17 cellular contexts compared by ENCODE assay signal in the genomic region with DNA sequence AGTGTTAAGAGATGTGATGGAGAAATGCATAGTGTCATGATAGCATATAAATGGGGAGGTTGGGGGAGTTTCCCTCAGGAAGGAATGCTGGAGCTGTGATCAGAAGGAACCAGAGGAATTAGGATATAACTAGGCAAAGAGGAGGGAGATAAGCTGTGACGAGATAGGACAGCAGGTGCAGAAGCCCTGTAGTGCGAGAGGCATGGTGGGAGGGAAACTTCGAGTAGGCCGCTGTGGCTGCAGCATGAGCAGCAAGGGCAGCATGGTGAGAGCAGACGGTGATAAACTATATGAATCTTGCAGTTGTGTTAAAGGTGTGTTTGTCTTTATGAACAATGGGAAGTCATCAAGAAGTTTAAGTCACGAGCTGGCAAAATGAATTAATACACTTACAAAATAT.
DNase-seq lines count a peak whose midpoint lies in the region; ATAC-seq, FAIRE-seq and TF ChIP-seq lines count a peak whose summit lies in the region.
"Had no signal": no experiment of that assay in that cellular context is flagged by ENCODE, and none has a peak within 500 bp of the region (broad histone marks: within the 10 kb centered on the region; RNA-seq: fewer than 3 reads in every experiment).

No MANE protein-coding gene starts in this region.

- no peak overlapping the region for H2BK15ac ChIP-seq in H1 (ENCODE audit: low read length)
- no peak overlapping the region for H2BK15ac ChIP-seq in mesendoderm (replicated peaks; ENCODE audit: low read depth)

- no peak for ATAC-seq in heart right ventricle
- ATAC-seq in naive thymus-derived CD8-positive, alpha-beta T cell = no peak
- no peak for ATAC-seq in GM21717 (IDR thresholded peaks at IDR 0.05; ENCODE audit: unreplicated experiment)
- ATAC-seq: HepG2 had no signal

- no peak overlapping the region for H3K4me3 ChIP-seq in cardiac muscle cell
- H3K4me3 ChIP-seq in heart right ventricle = no peak overlapping the region
- no peak overlapping the region for H3K4me3 ChIP-seq in H1 (ENCODE audit: extremely low read depth in 1 of 4, insufficient read depth in 2 of 4, low read depth in 3 of 4, low read length in 4 of 4)
- no peak overlapping the region for H3K4me3 ChIP-seq in mesendoderm (ENCODE audit: low read length)
- H3K4me3 ChIP-seq: BLaER1 had no signal

- intact Hi-C loops in heart right ventricle (cut with DNase I) = loop anchor here in 2 of 10 donors (5.0 kb wide), 1 partner anchor 128 kb away; no protein-coding TSS in a partner anchor

- no peak overlapping the region for H3K9ac ChIP-seq in H1 (replicated peaks in 1 of 4; ENCODE audit: extremely low read depth in 1 of 4, low read depth in 3 of 4, low read length in 3 of 4)
- no peak overlapping the region for H3K9ac ChIP-seq in mesendoderm (ENCODE audit: low read length)
- H3K9ac ChIP-seq: BLaER1 had no signal

- H3K23ac ChIP-seq in H1 (ENCODE audit: insufficient read length) (no peak overlapping the region), mesendoderm (ENCODE audit: low read length) (no peak overlapping the region)

- H3K27ac ChIP-seq in cardiac muscle cell (peak overlapping the region; percentile 21), heart right ventricle (no peak overlapping the region), H1 (ENCODE audit: low read depth, low read length) (no peak overlapping the region), mesendoderm (ENCODE audit: low read depth, low read length) (no peak overlapping the region)
- H3K27ac ChIP-seq: BLaER1 had no signal

- no peak overlapping the region for H2BK120ac ChIP-seq in H1 (replicated peaks; ENCODE audit: low read depth, low read length)
- no peak overlapping the region for H2BK120ac ChIP-seq in mesendoderm (ENCODE audit: low read depth, low read length)

- H3K9me3 Mint-ChIP-seq in naive thymus-derived CD8-positive, alpha-beta T cell = no peaks in the 10 kb centered on the region
- H3K9me3 Mint-ChIP-seq: CD8-positive, alpha-beta memory T cell had no signal

- H2AK5ac ChIP-seq in H1 (ENCODE audit: low read depth, low read length) (no peak overlapping the region), mesendoderm (ENCODE audit: low read length) (no peak overlapping the region)

- WGBS in heart right ventricle, 2 donors = 72 to 88% methylated on average over 6 of the region's 6 CpGs
- 87% methylated on average over 6 of the region's 6 CpGs; no CpG with 5 or more reads in 1 of the 2 experiments for WGBS in H1 (ENCODE audit: extremely low coverage in 1 of 2, insufficient coverage in 1 of 2, insufficient read length in 1 of 2, insufficient replicate concordance in 2 of 2, low coverage in 1 of 2, low lambda C conversion rate in 2 of 2, missing lambda C conversion rate in 1 of 2), 2 experiments
- no CpG with 5 or more reads among the region's 6 CpGs for WGBS in mesendoderm (ENCODE audit: extremely low coverage, insufficient coverage, low lambda C conversion rate)

- H2AFZ ChIP-seq in H1 (ENCODE audit: low read length) = no peak overlapping the region

- no peak overlapping the region for H3K56ac ChIP-seq in H1 (replicated peaks; ENCODE audit: insufficient read length, low read depth, low read length)
- H3K56ac ChIP-seq in mesendoderm (ENCODE audit: low read length) = no peak overlapping the region

- no peak for TF ChIP-seq CTCF in cardiac muscle cell (IDR thresholded peaks at IDR 0.05; ENCODE audit: low read depth, low read length)
- TF ChIP-seq CTCF in heart right ventricle (IDR thresholded peaks at IDR 0.05) = no peak
- no peak for TF ChIP-seq CTCF in H1 (IDR thresholded peaks at IDR 0.05; ENCODE audit: control extremely low read depth in 1 of 3, insufficient read depth in 1 of 3, low read depth in 1 of 3, low read length in 3 of 3)

- peaks cover 9% of the 10 kb centered on the region for H3K4me1 ChIP-seq in cardiac muscle cell (ENCODE audit: low read depth)
- peaks cover 0 to 20% (median 5%) of the 10 kb centered on the region in 9 donors for H3K4me1 ChIP-seq in heart right ventricle
- H3K4me1 ChIP-seq in H1 (replicated peaks in 1 of 4; ENCODE audit: control insufficient read depth in 3 of 4, insufficient read depth in 4 of 4, low read length in 3 of 4) = peaks cover 0 to 5% (median 0%) of the 10 kb centered on the region in 4 experiments; a peak in 2 of 7 replicates
- H3K4me1 ChIP-seq in mesendoderm (ENCODE audit: control insufficient read depth, low read depth, low read length) = peaks cover 5% of the 10 kb centered on the region

- no peak for TF ChIP-seq EP300 in H1 (IDR thresholded peaks at IDR 0.05; ENCODE audit: borderline replicate concordance in 1 of 2, low read depth in 2 of 2, low read length in 2 of 2)

- no peak for TF ChIP-seq POLR2A in H1 (IDR thresholded peaks at IDR 0.05; ENCODE audit: control extremely low read depth in 1 of 2, low read depth in 2 of 2, low read length in 2 of 2)

- CTCF ChIA-PET in H1 (lab: Charles Lee; ENCODE audit: partially characterized antibody) = interaction anchor here (0.9 to 1.0 kb wide), 2 partner anchors 9 to 44 kb away, joined by 3 read pairs; no protein-coding TSS in a partner anchor
- CTCF ChIA-PET in HEK293T (lab: Yijun Ruan, JAX) = no interaction called here

- no peaks in the 10 kb centered on the region for H3K79me2 ChIP-seq in H1 (ENCODE audit: control insufficient read depth in 1 of 2, insufficient read depth in 2 of 2, low read length in 2 of 2)
- no peaks in the 10 kb centered on the region for H3K79me2 ChIP-seq in mesendoderm (ENCODE audit: control insufficient read depth, insufficient read depth, low read length)

- H2BK20ac ChIP-seq in H1 (ENCODE audit: low read length) = no peak overlapping the region

- H3K4me3 Mint-ChIP-seq in naive thymus-derived CD8-positive, alpha-beta T cell = no peak overlapping the region
- H3K4me3 Mint-ChIP-seq: CD8-positive, alpha-beta memory T cell; H9; HFFc6 had no signal

- H3K36me3 ChIP-seq in cardiac muscle cell (no peaks in the 10 kb centered on the region), heart right ventricle (peaks cover 0 to 12% (median 0%) of the 10 kb centered on the region in 9 donors), H1 (ENCODE audit: control insufficient read depth in 2 of 4, insufficient read depth in 4 of 4, low read length in 3 of 4) (peaks cover 0 to 21% (median 8%) of the 10 kb centered on the region in 4 experiments; a peak in 3 of 8 replicates), mesendoderm (ENCODE audit: control insufficient read depth, insufficient read depth, low read length) (no peaks in the 10 kb centered on the region)

- no peaks in the 10 kb centered on the region for H3K27me3 Mint-ChIP-seq in naive thymus-derived CD8-positive, alpha-beta T cell

- H4K8ac ChIP-seq in H1 (ENCODE audit: extremely low read depth, insufficient read depth, low read length) (no peak overlapping the region), mesendoderm (ENCODE audit: low read depth, low read length) (no peak overlapping the region)

- H4K5ac ChIP-seq in H1 (ENCODE audit: insufficient read length, low read depth, low read length) (no peak overlapping the region), mesendoderm (ENCODE audit: low read length) (no peak overlapping the region)

- DNase-seq in cardiac muscle cell (ENCODE audit: low read depth in 1 of 2, low spot score in 1 of 2) (no peak), heart right ventricle (no peak), H1 (ENCODE audit: low read depth in 1 of 2, low spot score in 2 of 2) (no peak), mesendoderm (peak; percentile 85), HEK293T (ENCODE audit: extremely low spot score) (no peak)
- no peak for DNase-seq in naive thymus-derived CD8-positive, alpha-beta T cell
- DNase-seq: 8988T; AML-193; Caco-2; CD8-positive, alpha-beta memory T cell; GF-D8; H9; HFFc6 had no signal

- H3K4ac ChIP-seq in H1 (replicated peaks; ENCODE audit: insufficient read length, low read depth, low read length) (no peak overlapping the region), mesendoderm (ENCODE audit: low read depth, low read length) (no peak overlapping the region)

- H2BK12ac ChIP-seq in H1 (ENCODE audit: low read depth, low read length) = no peak overlapping the region

- H3K9me3 ChIP-seq in cardiac muscle cell (ENCODE audit: low read depth) = no peaks in the 10 kb centered on the region
- H3K9me3 ChIP-seq in heart right ventricle = no peaks in the 10 kb centered on the region
- H3K9me3 ChIP-seq in H1 (ENCODE audit: insufficient read depth in 2 of 2, low read depth in 1 of 2, low read length in 1 of 2) = peaks cover 3 to 9% of the 10 kb centered on the region in 2 experiments; a peak in 3 of 4 replicates
- H3K9me3 ChIP-seq: BLaER1, Caco-2 had no signal

- H3K27ac Mint-ChIP-seq in naive thymus-derived CD8-positive, alpha-beta T cell = no peak overlapping the region
- H3K27ac Mint-ChIP-seq: CD8-positive, alpha-beta memory T cell; H9; HFFc6 had no signal

- H3K27me3 ChIP-seq in cardiac muscle cell (no peaks in the 10 kb centered on the region), heart right ventricle (no peaks in the 10 kb centered on the region), H1 (replicated peaks in 1 of 4; ENCODE audit: control insufficient read depth in 3 of 4, extremely low read depth in 1 of 4, insufficient read depth in 3 of 4, low read length in 3 of 4) (peaks cover 0 to 1% (median 0%) of the 10 kb centered on the region in 4 experiments; a peak in 1 of 7 replicates), mesendoderm (ENCODE audit: insufficient read depth, low read length, poor library complexity) (no peaks in the 10 kb centered on the region)
- H3K27me3 ChIP-seq: BLaER1 had no signal

- H3K4me2 ChIP-seq in H1 (ENCODE audit: insufficient read depth in 1 of 2, low read depth in 2 of 2, low read length in 2 of 2) (no peak overlapping the region), mesendoderm (ENCODE audit: low read length) (no peak overlapping the region)
- H3K4me2 ChIP-seq: BLaER1 had no signal

- no peak for TF ChIP-seq RAD21 in H1 (IDR thresholded peaks at IDR 0.05 in 1 of 2, conservative IDR thresholded peaks at IDR 0.05 in 1 of 2; ENCODE audit: low read depth in 2 of 2, low read length in 2 of 2)

- H2BK5ac ChIP-seq in H1 (ENCODE audit: low read depth, low read length) = no peak overlapping the region
- no peak overlapping the region for H2BK5ac ChIP-seq in mesendoderm (ENCODE audit: low read length)

- no peak overlapping the region for H3K14ac ChIP-seq in H1 (ENCODE audit: insufficient read length)

- no peaks in the 10 kb centered on the region for H4K20me1 ChIP-seq in H1 (replicated peaks in 1 of 2; ENCODE audit: control insufficient read depth in 1 of 2, insufficient read depth in 2 of 2, low read length in 2 of 2)
- H4K20me1 ChIP-seq: BLaER1 had no signal

- peaks cover 0 to 7% (median 0%) of the 10 kb centered on the region in 4 donors for H3K4me1 Mint-ChIP-seq in naive thymus-derived CD8-positive, alpha-beta T cell

- H4K91ac ChIP-seq in H1 (replicated peaks; ENCODE audit: insufficient read length, low read length) = no peak overlapping the region

- no peaks in the 10 kb centered on the region for H3K23me2 ChIP-seq in H1 (ENCODE audit: low read depth, low read length)

- peaks cover 0 to 13% (median 0%) of the 10 kb centered on the region in 3 donors for H3K36me3 Mint-ChIP-seq in naive thymus-derived CD8-positive, alpha-beta T cell

- H3K79me1 ChIP-seq in H1 (ENCODE audit: low read depth, low read length) (no peaks in the 10 kb centered on the region), mesendoderm (ENCODE audit: low read length) (no peaks in the 10 kb centered on the region)

- FAIRE-seq in H1 (lab: Jason Lieb, UNC) = no peak
- FAIRE-seq: HepG2, HTR-8/SVneo had no signal

- H3K18ac ChIP-seq in H1 (ENCODE audit: extremely low read depth, low read length) (no peak overlapping the region), mesendoderm (ENCODE audit: low read length) (no peak overlapping the region)

- POLR2A ChIA-PET in H1 (lab: Charles Lee; ENCODE audit: partially characterized antibody) (interaction anchor here (0.5 to 1.7 kb wide), 2 partner anchors 18 to 24 kb away, joined by 3 to 4 read pairs; no protein-coding TSS in a partner anchor), HEK293T (lab: Yijun Ruan, JAX) (no interaction called here)
- POLR2A ChIA-PET in naive thymus-derived CD8-positive, alpha-beta T cell (lab: Charles Lee) = no interaction called here
